23 cellular contexts compared by ENCODE assay signal in the genomic region with DNA sequence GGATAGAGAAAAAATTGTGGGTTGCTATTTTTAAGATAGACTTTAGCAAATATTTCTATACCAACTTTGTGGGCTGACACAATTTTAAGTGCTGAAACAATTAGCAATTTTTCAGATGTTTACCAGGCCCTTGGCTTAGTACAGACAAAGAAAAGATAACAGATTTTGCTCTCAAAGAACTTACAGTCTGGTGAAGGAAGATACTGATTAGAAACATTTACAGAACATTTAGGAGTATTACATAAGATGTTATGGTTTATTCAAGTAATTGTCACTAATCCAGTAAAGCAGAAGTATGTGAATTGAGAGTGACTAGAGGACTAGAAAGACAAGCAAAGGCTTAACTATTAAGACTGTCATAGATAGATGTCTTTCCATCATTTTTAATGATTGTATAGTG. TPM values are rescaled to one million over a fixed set of nuclear protein-coding genes. Genes with fewer than 3 reads are reported as not detected.
DNase-seq lines count a peak whose midpoint lies in the region; ATAC-seq and TF ChIP-seq lines count a peak whose summit lies in the region.
"Had no signal": no experiment of that assay in that cellular context is flagged by ENCODE, and none has a peak within 500 bp of the region (broad histone marks: within the 10 kb centered on the region; RNA-seq: fewer than 3 reads in every experiment).

No MANE protein-coding gene starts in this region.

- intact Hi-C loops in CD8-positive, alpha-beta T cell (cut with DNase I, micrococcal nuclease) = no loop called here
- intact Hi-C loops in Panc1 (cut with micrococcal nuclease; ENCODE audit: unreplicated experiment) = no loop called here

- TSS peak; percentile 54 for BruUV-seq in Panc1 (replicated peaks; lab: Mats Ljungman, UMichigan)

- H3K27ac ChIP-seq in CD8-positive, alpha-beta T cell (ENCODE audit: low read depth, low read length) = no peak overlapping the region
- no peak overlapping the region for H3K27ac ChIP-seq in Panc1 (ENCODE audit: low read length)
- H3K27ac ChIP-seq: body of pancreas, left lung had no signal

- peaks cover 58% of the 10 kb centered on the region for H3K36me3 Mint-ChIP-seq in CD8-positive, alpha-beta T cell

- POLR2A ChIA-PET in CD8-positive, alpha-beta T cell (lab: Charles Lee) = no interaction called here
- POLR2A ChIA-PET in Panc1 (lab: Charles Lee) = no interaction called here

- H3K27ac Mint-ChIP-seq in CD8-positive, alpha-beta T cell = peak overlapping the region; percentile 50
- H3K27ac Mint-ChIP-seq: activated CD8-positive, alpha-beta T cell treated with anti-CD3 and anti-CD28 coated beads, Interleukin-2, amount 10 ng/mL, durations not matched to agents 7 days and 5 days; stimulated activated effector memory CD8-positive, alpha-beta T cell treated with anti-CD3 and anti-CD28 coated beads, Interleukin-12 subunit alpha, Interleukin-12 subunit beta, amount 100 ng/mL, for 72 hours had no signal

- H3K9me3 Mint-ChIP-seq in CD8-positive, alpha-beta T cell = no peaks in the 10 kb centered on the region
- H3K9me3 Mint-ChIP-seq: CD4-positive, CD25-positive, alpha-beta regulatory T cell; stimulated activated effector memory CD8-positive, alpha-beta T cell treated with anti-CD3 and anti-CD28 coated beads, Interleukin-12 subunit alpha, Interleukin-12 subunit beta, amount 100 ng/mL, for 72 hours had no signal

- H3K36me3 ChIP-seq in CD8-positive, alpha-beta T cell (ENCODE audit: insufficient read depth, low read length) = peaks cover 24% of the 10 kb centered on the region
- H3K36me3 ChIP-seq in Panc1 (ENCODE audit: control insufficient read depth, insufficient read depth, low read length) = peaks cover 2% of the 10 kb centered on the region; the same call in 1 of the 2 replicates

- H3K27me3 Mint-ChIP-seq in CD8-positive, alpha-beta T cell (ENCODE audit: low read depth) = no peaks in the 10 kb centered on the region
- H3K27me3 Mint-ChIP-seq: CD4-positive, CD25-positive, alpha-beta regulatory T cell; progenitor cell of endocrine pancreas had no signal

- TF ChIP-seq CTCF in CD8-positive, alpha-beta T cell (IDR thresholded peaks at IDR 0.05) = no peak
- TF ChIP-seq CTCF in Panc1 (IDR thresholded peaks at IDR 0.05) = no peak

- H3K9me3 ChIP-seq in CD8-positive, alpha-beta T cell (ENCODE audit: low read length) = no peaks in the 10 kb centered on the region
- no peaks in the 10 kb centered on the region for H3K9me3 ChIP-seq in Panc1 (ENCODE audit: control insufficient read depth, insufficient read depth, low read depth, low read length)
- H3K9me3 ChIP-seq: body of pancreas, left lung had no signal

- H3K4me1 ChIP-seq in CD8-positive, alpha-beta T cell (ENCODE audit: insufficient read depth, low read length) = no peaks in the 10 kb centered on the region
- H3K4me1 ChIP-seq in Panc1 (ENCODE audit: control insufficient read depth, insufficient read depth, low read length) = no peaks in the 10 kb centered on the region
- H3K4me1 ChIP-seq: left lung had no signal

- CTCF ChIA-PET in CD8-positive, alpha-beta T cell (lab: Charles Lee) = no interaction called here
- CTCF ChIA-PET in Panc1 (lab: Charles Lee) = no interaction called here

- H3K4me3 Mint-ChIP-seq in CD8-positive, alpha-beta T cell = no peak overlapping the region
- H3K4me3 Mint-ChIP-seq: activated CD8-positive, alpha-beta T cell treated with anti-CD3 and anti-CD28 coated beads, Interleukin-2, amount 10 ng/mL, durations not matched to agents 7 days and 5 days; CD4-positive, CD25-positive, alpha-beta regulatory T cell; stimulated activated effector memory CD8-positive, alpha-beta T cell treated with anti-CD3 and anti-CD28 coated beads, Interleukin-12 subunit alpha, Interleukin-12 subunit beta, amount 100 ng/mL, for 72 hours had no signal

- no peaks in the 10 kb centered on the region for H3K27me3 ChIP-seq in CD8-positive, alpha-beta T cell (ENCODE audit: insufficient read depth, low read length)
- H3K27me3 ChIP-seq in Panc1 (ENCODE audit: control insufficient read depth, insufficient read depth, low read length) = no peaks in the 10 kb centered on the region
- H3K27me3 ChIP-seq: body of pancreas, left lung had no signal

- no peak overlapping the region for H3K4me3 ChIP-seq in CD8-positive, alpha-beta T cell (ENCODE audit: low read depth, low read length)
- no peak overlapping the region for H3K4me3 ChIP-seq in Panc1 (ENCODE audit: low read depth in 2 of 2, low read length in 2 of 2)
- H3K4me3 ChIP-seq: body of pancreas, left lung had no signal

- in situ Hi-C loops in Panc1 (cut with HindIII; ENCODE audit: low pct_unique_long_range_greater_than_20kb, low sequenced_read_pairs) = no loop called here

- peaks cover 18% of the 10 kb centered on the region for H3K4me1 Mint-ChIP-seq in CD8-positive, alpha-beta T cell (ENCODE audit: low read depth)

- ATAC-seq in CD8-positive, alpha-beta T cell = no peak
- ATAC-seq in Panc1 (no peak), GM21423 (IDR thresholded peaks at IDR 0.05; ENCODE audit: unreplicated experiment) (no peak)
- ATAC-seq: activated CD8-positive, alpha-beta T cell treated with anti-CD3 and anti-CD28 coated beads, Interleukin-2, amount 10 ng/mL, durations not matched to agents 7 days and 5 days; body of pancreas; left lung; sciatic nerve; stimulated activated effector memory CD8-positive, alpha-beta T cell treated with anti-CD3 and anti-CD28 coated beads, Interleukin-12 subunit alpha, Interleukin-12 subunit beta, amount 100 ng/mL, for 72 hours had no signal

- DNase-seq in CD8-positive, alpha-beta T cell = no peak
- DNase-seq in Kasumi-1 (lab: John Stamatoyannopoulos, UW) (peak; percentile 17 to 20), Panc1 (ENCODE audit: low read depth, low spot score) (no peak), amniotic epithelial cell (ENCODE audit: low read depth) (peak; percentile 13), H4 (ENCODE audit: low spot score) (no peak), medulla oblongata (ENCODE audit: extremely low spot score) (no peak)
- DNase-seq: activated CD4-positive, CD25-positive, alpha-beta regulatory T cell treated with anti-CD3 and anti-CD28 coated beads, Interleukin-2, amount 50 U/mL, for 72 hours; activated CD8-positive, alpha-beta T cell treated with anti-CD3 and anti-CD28 coated beads, Interleukin-2, amount 10 ng/mL, durations not matched to agents 7 days and 5 days; activated naive CD4-positive, alpha-beta T cell; activated T-cell treated with anti-CD3 and anti-CD28 coated beads, Interleukin-2, amount 50 U/mL, for 1 hour; body of pancreas; CD4-positive, CD25-positive, alpha-beta regulatory T cell; DMS 273 treated with DMSO at 0.1 percent for 48 hours; left lung; NCI-H1417; NCI-H2081; NCI-H226; SHP77; stimulated activated CD4-positive, alpha-beta T cell treated with anti-CD3 and anti-CD28 coated beads, Interleukin-4, amount 100 ng/mL, for 24 hours had no signal

RNA-seq across cellular contexts. Expression of gene NDUFC1, which starts 35.3 kb away (rescaled TPM):
- total RNA-seq in CD8-positive, alpha-beta T cell = 10 to 100 TPM; 25.5 to 26.5 TPM
- 56.5 TPM for total RNA-seq in Panc1 (2021; ENCODE audit: unreplicated experiment)
- polyA plus RNA-seq in Panc1 (2012; ENCODE audit: insufficient read length) = 90.0 TPM
- total RNA-seq in H4 (2014; rRNA removed; shearing (Covaris generic)) = 154 and 169 TPM in 2 replicates

RNA-seq across cellular contexts. Expression of gene NAA15, which starts 36.3 kb away (rescaled TPM):
- 10 to 100 TPM; 55.8 to 59.0 TPM for total RNA-seq in CD8-positive, alpha-beta T cell
- total RNA-seq in Panc1 (2021; ENCODE audit: unreplicated experiment) = 55.0 TPM
- polyA plus RNA-seq in Panc1 (2012; ENCODE audit: insufficient read length) = 14.0 TPM
- 29.9 and 36.9 TPM in 2 replicates for total RNA-seq in H4 (2014; rRNA removed; shearing (Covaris generic))

RNA-seq across cellular contexts. Expression of gene MGARP, which starts 57.6 kb away (rescaled TPM):
- not detected for total RNA-seq in CD8-positive, alpha-beta T cell
- 2.3 TPM for total RNA-seq in Panc1 (2021; ENCODE audit: unreplicated experiment)
- polyA plus RNA-seq in Panc1 (2012; ENCODE audit: insufficient read length) = 0.67 TPM
- total RNA-seq in H4 (2014; rRNA removed; shearing (Covaris generic)) = 0.72 TPM in 1 of 2 replicates, not detected in the other

Comparison
In these comparisons a context has a peak if more than half of its experiments do, and no peak if none do; other contexts are left out.
1. DNase-seq: peak in Kasumi-1 (2 of 2) and amniotic epithelial cell (single experiment); none in CD8-positive, alpha-beta T cell (0 of 7), Panc1 (single experiment), H4 (single experiment) and medulla oblongata (single experiment).